Comparison of ENCODE assay signal across 8 cellular contexts in genomic region chr2:173963323-173963816, GRCh38. TPM values are rescaled to one million over a fixed set of nuclear protein-coding genes. Genes with fewer than 3 reads are reported as not detected.
DNase-seq lines count a peak whose midpoint lies in the region; ATAC-seq and TF ChIP-seq lines count a peak whose summit lies in the region.

No MANE protein-coding gene starts in this region.

- WGBS in right cardiac atrium: under 1% methylated on average over 44 of the region's 44 CpGs

- H3K27me3 Mint-ChIP-seq in activated naive CD8-positive, alpha-beta T cell treated with anti-CD3 and anti-CD28 coated beads for 36 hours: no peaks in the 10 kb centered on the region

- peaks cover 5% of the 10 kb centered on the region for H3K4me1 ChIP-seq in right cardiac atrium (ENCODE audit: control insufficient read depth, insufficient read depth, low read length)

- H3K4me3 ChIP-seq in right cardiac atrium (ENCODE audit: low read length) (peak overlapping the region; percentile 96), retinal pigment epithelial cell (ENCODE audit: low read length) (peak overlapping the region; percentile 80)

- H3K27me3 ChIP-seq in right cardiac atrium (ENCODE audit: control insufficient read depth, insufficient read depth): no peaks in the 10 kb centered on the region

- no peaks in the 10 kb centered on the region for H3K9me3 ChIP-seq in right cardiac atrium (ENCODE audit: control insufficient read depth, low read length)

- H3K4me3 Mint-ChIP-seq in activated naive CD8-positive, alpha-beta T cell treated with anti-CD3 and anti-CD28 coated beads for 36 hours: peak overlapping the region; percentile 87

- peak overlapping the region; percentile 98 for H3K27ac ChIP-seq in right cardiac atrium (ENCODE audit: low read length)

- peak; percentile 15 for ATAC-seq in GM19328 (IDR thresholded peaks at IDR 0.05; ENCODE audit: unreplicated experiment)
- ATAC-seq in HG03378 (IDR thresholded peaks at IDR 0.05; ENCODE audit: unreplicated experiment): peak; percentile 28
- ATAC-seq in right cardiac atrium: no peak

- peaks cover 40% of the 10 kb centered on the region for H3K4me1 Mint-ChIP-seq in activated naive CD8-positive, alpha-beta T cell treated with anti-CD3 and anti-CD28 coated beads for 36 hours

- intact Hi-C loops in right cardiac atrium (cut with DNase I): loop anchor here in 2 of 4 donors (10.0 kb wide), 2 partner anchors 61 to 71 kb away; no protein-coding TSS in a partner anchor

- peak; percentile 31 for TF ChIP-seq CTCF in retinal pigment epithelial cell (conservative IDR thresholded peaks at IDR 0.05; ENCODE audit: low read depth, low read length)

- DNase-seq in DMS53 (lab: John Stamatoyannopoulos, UW) (peak; percentile 89), NOMO-1 (lab: John Stamatoyannopoulos, UW; ENCODE audit: unreplicated experiment in 2 of 2) (peak; percentile 64 to 78), right cardiac atrium (no peak), retinal pigment epithelial cell (ENCODE audit: low read depth) (no peak), cerebellum (ENCODE audit: low spot score) (no peak)
- DNase-seq in activated naive CD8-positive, alpha-beta T cell treated with anti-CD3 and anti-CD28 coated beads for 36 hours: no peak

- peak overlapping the region; percentile 93 for H3K27ac Mint-ChIP-seq in activated naive CD8-positive, alpha-beta T cell treated with anti-CD3 and anti-CD28 coated beads for 36 hours

- H3K9me3 Mint-ChIP-seq in activated naive CD8-positive, alpha-beta T cell treated with anti-CD3 and anti-CD28 coated beads for 36 hours: peaks cover 4% of the 10 kb centered on the region

- H3K36me3 Mint-ChIP-seq in activated naive CD8-positive, alpha-beta T cell treated with anti-CD3 and anti-CD28 coated beads for 36 hours: peaks cover 40% of the 10 kb centered on the region

RNA-seq across cellular contexts. Expression of gene SP3, which starts 1.8 kb away (rescaled TPM):
- 10 to 100 TPM; 84.7 to 86.8 TPM for total RNA-seq in activated naive CD8-positive, alpha-beta T cell treated with anti-CD3 and anti-CD28 coated beads for 36 hours
- 10 to 100 TPM; 44.8 to 52.2 (median 49.0) TPM for total RNA-seq in right cardiac atrium
- polyA plus RNA-seq in right cardiac atrium: 14.9 TPM
- 137 TPM for total RNA-seq in cerebellum

Comparison
In these comparisons a context has a peak if more than half of its experiments do, and no peak if none do; other contexts are left out.
1. DNase-seq: peak in DMS53 (single experiment) and NOMO-1 (2 of 2); none in activated naive CD8-positive, alpha-beta T cell treated with anti-CD3 and anti-CD28 coated beads for 36 hours (single experiment), right cardiac atrium (0 of 3), retinal pigment epithelial cell (single experiment) and cerebellum (single experiment).
2. ATAC-seq: peak in GM19328 (single experiment) and HG03378 (single experiment); none in right cardiac atrium (0 of 2).